ENCODE assay signal across 21 cellular contexts in genomic region chr3:112685956-112686355, GRCh38. TPM values are rescaled to one million over a fixed set of nuclear protein-coding genes. Genes with fewer than 3 reads are reported as not detected.
DNase-seq lines count a peak whose midpoint lies in the region; ATAC-seq, FAIRE-seq and TF ChIP-seq lines count a peak whose summit lies in the region.
"Had no signal": no experiment of that assay in that cellular context is flagged by ENCODE, and none has a peak within 500 bp of the region (broad histone marks: within the 10 kb centered on the region; RNA-seq: fewer than 3 reads in every experiment).

No MANE protein-coding gene starts in this region.

- TF ChIP-seq EP300 in A549 (IDR thresholded peaks at IDR 0.05) = no peak

- intact Hi-C loops in IMR-90 (cut with micrococcal nuclease) = loop anchor here (5.0 kb wide), 1 partner anchor 34 kb away; no protein-coding TSS in a partner anchor

- H4K5ac ChIP-seq in IMR-90 (ENCODE audit: low read depth, low read length) = peak overlapping the region; percentile 77; the same call in 1 of the 2 replicates

- no peak for TF ChIP-seq CTCF in A549 (IDR thresholded peaks at IDR 0.05)
- no peak for TF ChIP-seq CTCF in IMR-90 (conservative IDR thresholded peaks at IDR 0.05; ENCODE audit: low read depth, low read length)
- TF ChIP-seq CTCF in fibroblast of lung (conservative IDR thresholded peaks at IDR 0.05 in 1 of 2, IDR thresholded peaks at IDR 0.05 in 1 of 2; ENCODE audit: low read depth in 1 of 2, low read length in 2 of 2) = no peak
- no peak for TF ChIP-seq CTCF in osteoblast (IDR thresholded peaks at IDR 0.05; ENCODE audit: extremely low read depth, low read depth, low read length)

- DNase-seq in A549 (ENCODE audit: low read depth in 1 of 2, low spot score in 1 of 2) = no peak
- no peak for DNase-seq in IMR-90
- no peak for DNase-seq in fibroblast of lung (ENCODE audit: low read depth in 2 of 2)
- DNase-seq in osteoblast (ENCODE audit: insufficient read length, low spot score, missing footprints) = no peak
- DNase-seq in ACHN = no peak
- DNase-seq in activated CD4-positive, alpha-beta T cell treated with anti-CD3 and anti-CD28 coated beads, Interleukin-2, amount 50 U/mL, for 1 hour = no peak
- no peak for DNase-seq in central memory CD4-positive, alpha-beta T cell
- no peak for DNase-seq in activated effector memory CD4-positive, alpha-beta T cell treated with Interleukin-2 at 50 U/mL for 16 hours
- DNase-seq: 8988T; CD4-positive, alpha-beta T cell; COR-L47; DMS79 treated with DMSO at 0.1 percent for 48 hours; H7; KBM-7; NCI-H1105; NCI-H146; NCI-H2081; NCI-H2171; SIG-M5 had no signal

- no peak overlapping the region for H3K4me3 ChIP-seq in A549
- H3K4me3 ChIP-seq in IMR-90 (ENCODE audit: insufficient read depth, low read depth, low read length) = no peak overlapping the region
- no peak overlapping the region for H3K4me3 ChIP-seq in fibroblast of lung (replicated peaks in 1 of 4; ENCODE audit: control extremely low read depth in 1 of 4, insufficient read depth in 1 of 4, low read depth in 3 of 4, low read length in 4 of 4)
- H3K4me3 ChIP-seq in osteoblast (ENCODE audit: insufficient read depth, low read length) = no peak overlapping the region

- ATAC-seq in A549 (no peak), IMR-90 (ENCODE audit: low read depth) (no peak)
- ATAC-seq: HepG2, Panc1 had no signal

- peak overlapping the region; percentile 88 for H2BK20ac ChIP-seq in IMR-90 (ENCODE audit: low read depth, low read length)

- H2AK9ac ChIP-seq in IMR-90 (replicated peaks; ENCODE audit: low read depth, low read length, poor library complexity) = no peak overlapping the region

- peak overlapping the region; percentile 34; the same call in 1 of the 2 replicates for H3K18ac ChIP-seq in IMR-90 (ENCODE audit: low read depth, low read length)

- no peak for FAIRE-seq in A549 (lab: Jason Lieb, UNC)
- FAIRE-seq: HepG2 had no signal

- H3K14ac ChIP-seq in IMR-90 (replicated peaks; ENCODE audit: low read depth, low read length) = peak overlapping the region; percentile 67

- H3K27me3 ChIP-seq in IMR-90 (ENCODE audit: control insufficient read depth, insufficient read depth, low read length) (no peaks in the 10 kb centered on the region), fibroblast of lung (ENCODE audit: control insufficient read depth, insufficient read depth, low read length) (no peaks in the 10 kb centered on the region), osteoblast (ENCODE audit: insufficient read depth, low read length) (no peaks in the 10 kb centered on the region)

- H4K8ac ChIP-seq in IMR-90 (ENCODE audit: low read depth in 2 of 2, low read length in 2 of 2) = peak overlapping the region in 1 of 2 experiments; percentile 75; a peak in 2 of 4 replicates

- H3K79me1 ChIP-seq in IMR-90 (ENCODE audit: low read depth in 1 of 2, low read length in 2 of 2) = no peaks in the 10 kb centered on the region

- no peak overlapping the region for H3K56ac ChIP-seq in IMR-90 (ENCODE audit: extremely low read depth, insufficient read depth, low read length)

- H2BK15ac ChIP-seq in IMR-90 (ENCODE audit: low read depth, low read length) = peak overlapping the region; percentile 27; the same call in 1 of the 3 replicates

- H2BK120ac ChIP-seq in IMR-90 (ENCODE audit: low read depth, low read length) = peak overlapping the region; percentile 83

- TF ChIP-seq RAD21 in A549 (conservative IDR thresholded peaks at IDR 0.05 in 1 of 2, IDR thresholded peaks at IDR 0.05 in 1 of 2) (no peak), IMR-90 (IDR thresholded peaks at IDR 0.05; ENCODE audit: low read length) (no peak)

- H4K20me1 ChIP-seq in IMR-90 (ENCODE audit: insufficient read depth, low read length) = no peaks in the 10 kb centered on the region
- H4K20me1 ChIP-seq in fibroblast of lung (ENCODE audit: control insufficient read depth, extremely low read depth, insufficient read depth, low read length) = no peaks in the 10 kb centered on the region
- no peaks in the 10 kb centered on the region for H4K20me1 ChIP-seq in osteoblast (ENCODE audit: insufficient read depth, low read length)

- H3K23ac ChIP-seq in IMR-90 (ENCODE audit: low read depth, low read length) = peak overlapping the region; percentile 23; the same call in 1 of the 2 replicates

- POLR2A ChIA-PET in A549 (lab: Yijun Ruan, JAX) = no interaction called here
- POLR2A ChIA-PET in IMR-90 (lab: Charles Lee; ENCODE audit: unreplicated experiment) = no interaction called here

- peak overlapping the region; percentile 87 to 88 for H3K27ac ChIP-seq in A549
- no peak overlapping the region for H3K27ac ChIP-seq in IMR-90 (ENCODE audit: insufficient read depth, low read length)
- H3K27ac ChIP-seq in fibroblast of lung (ENCODE audit: insufficient read depth, low read length) = peak overlapping the region; percentile 68
- peak overlapping the region; percentile 45 for H3K27ac ChIP-seq in osteoblast (ENCODE audit: low read depth, low read length)

- no peak overlapping the region for H3K9ac ChIP-seq in IMR-90 (ENCODE audit: low read depth, low read length)
- H3K9ac ChIP-seq in fibroblast of lung (ENCODE audit: insufficient read depth, low read length) = no peak overlapping the region

- no peaks in the 10 kb centered on the region for H3K36me3 ChIP-seq in IMR-90 (ENCODE audit: control insufficient read depth, insufficient read depth, low read length)
- no peaks in the 10 kb centered on the region for H3K36me3 ChIP-seq in fibroblast of lung (ENCODE audit: control insufficient read depth, insufficient read depth, low read length)
- no peaks in the 10 kb centered on the region for H3K36me3 ChIP-seq in osteoblast (ENCODE audit: insufficient read depth, low read length)

- dilution Hi-C loops in IMR-90 (cut with HindIII; ENCODE audit: low sequenced_read_pairs, unreplicated experiment) = no loop called here

- TF ChIP-seq POLR2A in A549 (IDR thresholded peaks at IDR 0.05; ENCODE audit: low read length) (no peak), IMR-90 (IDR thresholded peaks at IDR 0.05; ENCODE audit: low read depth, low read length) (no peak; the same call in 1 of the 2 replicates)

- H3K79me2 ChIP-seq in fibroblast of lung (ENCODE audit: control insufficient read depth, insufficient read depth, low read length) = no peaks in the 10 kb centered on the region
- no peaks in the 10 kb centered on the region for H3K79me2 ChIP-seq in osteoblast (ENCODE audit: insufficient read depth, low read length)

- peak overlapping the region; percentile 85; the same call in 1 of the 2 replicates for H3K4ac ChIP-seq in IMR-90 (ENCODE audit: low read depth, low read length)

- no peak overlapping the region for H2AFZ ChIP-seq in IMR-90 (replicated peaks; ENCODE audit: low read length, poor library complexity)
- no peak overlapping the region for H2AFZ ChIP-seq in fibroblast of lung (ENCODE audit: low read length)
- H2AFZ ChIP-seq in osteoblast (ENCODE audit: low read length) = no peak overlapping the region

- H2BK5ac ChIP-seq in IMR-90 (ENCODE audit: low read depth, low read length, poor library complexity, severe bottlenecking) = peak overlapping the region; percentile 97

- in situ Hi-C loops in IMR-90 (cut with MboI; ENCODE audit: low sequenced_read_pairs) = no loop called here
- in situ Hi-C loops in ACHN (cut with HindIII; ENCODE audit: low pct_ligation_motif_present, low pct_unique_long_range_greater_than_20kb, low sequenced_read_pairs) = no loop called here

- no peaks in the 10 kb centered on the region for H3K9me3 ChIP-seq in A549
- H3K9me3 ChIP-seq in IMR-90 (ENCODE audit: control insufficient read depth, insufficient read depth, low read length) = no peaks in the 10 kb centered on the region
- no peaks in the 10 kb centered on the region for H3K9me3 ChIP-seq in fibroblast of lung (ENCODE audit: control insufficient read depth, insufficient read depth, low read depth, low read length)
- H3K9me3 ChIP-seq in osteoblast (ENCODE audit: low read depth, low read length) = no peaks in the 10 kb centered on the region

- 0 out of 2 replicates have a peak overlapping the region, but pooled peaks have one; percentile 37 for H2AK5ac ChIP-seq in IMR-90 (ENCODE audit: low read depth, low read length)

- CTCF ChIA-PET in A549 (lab: Yijun Ruan, JAX) = interaction anchor here (1.3 to 1.7 kb wide), 3 partner anchors 32 to 293 kb away, joined by 3 to 4 read pairs (median 3); no protein-coding TSS in a partner anchor
- CTCF ChIA-PET in IMR-90 (lab: Yijun Ruan, JAX) = interaction anchor here (1.0 to 2.2 kb wide), 4 partner anchors 9 to 49 kb away, joined by 3 to 12 read pairs (median 6); no protein-coding TSS in a partner anchor

- 93% methylated on average over 2 of the region's 2 CpGs for WGBS in A549 (ENCODE audit: missing lambda C conversion rate)
- no CpG with 5 or more reads among the region's 2 CpGs for WGBS in IMR-90 (ENCODE audit: extremely low coverage in 2 of 2, insufficient read length in 1 of 2), 2 experiments

- TSS peak; percentile 69 for BruUV-seq in IMR-90 (replicated peaks; lab: Mats Ljungman, UMichigan)

- H3K4me2 ChIP-seq in A549 (no peak overlapping the region; the same call in 2 of the 3 replicates), IMR-90 (ENCODE audit: low read depth, low read length) (no peak overlapping the region), fibroblast of lung (ENCODE audit: extremely low read depth, insufficient read depth, low read length) (peak overlapping the region; percentile 4), osteoblast (ENCODE audit: insufficient read depth, low read length) (peak overlapping the region; percentile 4)

- peak overlapping the region; percentile 84; the same call in 1 of the 2 replicates for H4K91ac ChIP-seq in IMR-90 (ENCODE audit: insufficient read depth, low read depth, low read length)

- peaks cover 17% of the 10 kb centered on the region for H3K9me1 ChIP-seq in IMR-90 (ENCODE audit: insufficient read depth, low read length)

- H3K4me1 ChIP-seq in A549 (peaks cover 87% of the 10 kb centered on the region), IMR-90 (ENCODE audit: control insufficient read depth, insufficient read depth, low read length) (peaks cover 36% of the 10 kb centered on the region), fibroblast of lung (ENCODE audit: control insufficient read depth, extremely low read depth, insufficient read depth, low read length) (peaks cover 18% of the 10 kb centered on the region), osteoblast (ENCODE audit: insufficient read depth, low read length) (peaks cover 65% of the 10 kb centered on the region)

RNA-seq across cellular contexts. Expression of gene CCDC80, which starts 45.0 kb away (rescaled TPM):
- polyA plus RNA-seq in A549 (2011; rRNA removed) (54.1 and 79.1 TPM in 2 replicates), A549 (2017; fragmentation: RNase III; extraction: RNeasy Plus Mini Kit Qiagen cat#74134 plus additional on column Dnase treatment) (111 to 168 TPM (median 148 TPM) in 3 replicates), IMR-90 (2012; rRNA removed) (356 and 418 TPM in 2 replicates), fibroblast of lung (131 and 526 TPM in 2 replicates)
- 18.3 and 19.6 TPM in 2 replicates for polyA plus RNA-seq in A549 (2012; cell fraction: cytosol; rRNA removed)
- 27.5 and 42.0 TPM in 2 replicates for polyA plus RNA-seq in A549 (2012; cell fraction: nucleus; rRNA removed)
- 39.1 and 47.8 TPM in 2 replicates for polyA minus RNA-seq in A549 (2011; rRNA and poly(A)+ RNA removed)
- total RNA-seq in IMR-90 (2012; rRNA removed) (387 and 406 TPM in 2 replicates), fibroblast of lung (153 and 366 TPM in 2 replicates), osteoblast (564 and 657 TPM in 2 replicates)
- 155 and 190 TPM in 2 replicates for polyA plus RNA-seq in IMR-90 (2012; cell fraction: cytosol; rRNA removed)
- polyA plus RNA-seq in IMR-90 (2012; cell fraction: nucleus; rRNA removed; ENCODE audit: low replicate concordance) = 44.6 and 106 TPM in 2 replicates
- polyA plus RNA-seq in fibroblast of lung (2012) = 362 and 1,849 TPM in 2 replicates
- 162 and 660 TPM in 2 replicates for polyA minus RNA-seq in fibroblast of lung (ENCODE audit: low replicate concordance)
- total RNA-seq: CD4-positive, alpha-beta T cell; HepG2 had no signal
- polyA plus RNA-seq: HepG2 had no signal

Comparison
In these comparisons a context has a peak if more than half of its experiments do, and no peak if none do; other contexts are left out.
1. H3K4me2 ChIP-seq: peak in fibroblast of lung (single experiment) and osteoblast (single experiment); none in A549 (single experiment) and IMR-90 (single experiment).